16 cellular contexts compared by ENCODE assay signal in genomic region chr6:163748886-163749285, GRCh38.
DNase-seq lines count a peak whose midpoint lies in the region; ATAC-seq and TF ChIP-seq lines count a peak whose summit lies in the region.
"Had no signal": no experiment of that assay in that cellular context is flagged by ENCODE, and none has a peak within 500 bp of the region (broad histone marks: within the 10 kb centered on the region; RNA-seq: fewer than 3 reads in every experiment).

No MANE protein-coding gene starts in this region.

- H3K27ac ChIP-seq in heart left ventricle (peak overlapping the region in 10 of 12 donors; percentile 37 to 87 (median 76)), heart right ventricle (peak overlapping the region in 8 of 10 donors; percentile 27 to 87 (median 76)), right cardiac atrium (ENCODE audit: low read length) (peak overlapping the region; percentile 76), right lobe of liver (no peak overlapping the region)
- H3K27ac ChIP-seq: BLaER1 had no signal

- H3K27ac Mint-ChIP-seq in stimulated activated effector memory CD8-positive, alpha-beta T cell treated with anti-CD3 and anti-CD28 coated beads, Interleukin-12 subunit alpha, Interleukin-12 subunit beta, amount 100 ng/mL, for 72 hours = peak overlapping the region; percentile 23

- H3K4me1 ChIP-seq in heart left ventricle (peaks cover 0 to 47% (median 19%) of the 10 kb centered on the region in 12 donors), heart right ventricle (peaks cover 8 to 58% (median 25%) of the 10 kb centered on the region in 9 donors), right cardiac atrium (ENCODE audit: control insufficient read depth, insufficient read depth, low read length) (peaks cover 7% of the 10 kb centered on the region), right lobe of liver (no peaks in the 10 kb centered on the region)

- intact Hi-C loops in heart left ventricle (cut with DNase I) = loop anchor here in 8 of 10 donors (2.0 to 10.0 kb wide), 9 partner anchors 88 to 358 kb away; no protein-coding TSS in a partner anchor
- intact Hi-C loops in cardiac septum (cut with DNase I) = loop anchor here (5.0 to 10.0 kb wide), 5 partner anchors 164 to 403 kb away; no protein-coding TSS in a partner anchor
- intact Hi-C loops in heart right ventricle (cut with DNase I) = loop anchor here in 6 of 10 donors (1.0 to 10.0 kb wide), 7 partner anchors 87 to 358 kb away; no protein-coding TSS in a partner anchor
- intact Hi-C loops in right cardiac atrium (cut with DNase I) = loop anchor here in 1 of 4 donors (10.0 kb wide), 2 partner anchors 164 to 206 kb away; no protein-coding TSS in a partner anchor
- intact Hi-C loops in right lobe of liver (cut with DNase I) = no loop called here

- WGBS in heart left ventricle, 4 donors = 64 to 77% (median 72%) methylated on average over 11 to 15 of the region's 15 CpGs
- 51 to 79% methylated on average over 15 of the region's 15 CpGs for WGBS in heart right ventricle, 2 donors
- 79% methylated on average over 15 of the region's 15 CpGs for WGBS in right cardiac atrium
- WGBS in right lobe of liver (ENCODE audit: insufficient coverage, low coverage, low lambda C conversion rate, missing lambda C conversion rate) = 80% methylated on average over 3 of the region's 15 CpGs

- H3K9me3 ChIP-seq in heart left ventricle = peaks cover 0 to 5% (median 0%) of the 10 kb centered on the region in 12 donors
- H3K9me3 ChIP-seq in heart right ventricle = peaks cover 0 to 7% (median 0%) of the 10 kb centered on the region in 11 donors
- H3K9me3 ChIP-seq in right cardiac atrium (ENCODE audit: control insufficient read depth, low read length) = no peaks in the 10 kb centered on the region
- no peaks in the 10 kb centered on the region for H3K9me3 ChIP-seq in right lobe of liver
- H3K9me3 ChIP-seq: Caco-2 had no signal

- peaks cover 10% of the 10 kb centered on the region for H3K36me3 Mint-ChIP-seq in stimulated activated effector memory CD8-positive, alpha-beta T cell treated with anti-CD3 and anti-CD28 coated beads, Interleukin-12 subunit alpha, Interleukin-12 subunit beta, amount 100 ng/mL, for 72 hours

- TF ChIP-seq CTCF in heart left ventricle (IDR thresholded peaks at IDR 0.05) (no peak), heart right ventricle (IDR thresholded peaks at IDR 0.05) (no peak), right lobe of liver (IDR thresholded peaks at IDR 0.05) (no peak)

- ATAC-seq in heart left ventricle (peak in 3 of 4 donors; percentile 33 to 35 (median 34)), heart right ventricle (peak in 4 of 8 donors; percentile 14 to 43 (median 28)), right cardiac atrium (peak in 1 of 2 donors; percentile 55), GM19328 (IDR thresholded peaks at IDR 0.05; ENCODE audit: unreplicated experiment) (no peak), HG02884 (IDR thresholded peaks at IDR 0.05; ENCODE audit: unreplicated experiment) (no peak), right lobe of liver (no peak)
- ATAC-seq in stimulated activated effector memory CD8-positive, alpha-beta T cell treated with anti-CD3 and anti-CD28 coated beads, Interleukin-12 subunit alpha, Interleukin-12 subunit beta, amount 100 ng/mL, for 72 hours = no peak
- ATAC-seq: HCT116 had no signal

- H3K4me3 ChIP-seq in heart left ventricle (no peak overlapping the region), heart right ventricle (no peak overlapping the region), right cardiac atrium (ENCODE audit: low read length) (no peak overlapping the region), right lobe of liver (no peak overlapping the region)
- H3K4me3 ChIP-seq: BLaER1 had no signal

- H3K9me3 Mint-ChIP-seq in stimulated activated effector memory CD8-positive, alpha-beta T cell treated with anti-CD3 and anti-CD28 coated beads, Interleukin-12 subunit alpha, Interleukin-12 subunit beta, amount 100 ng/mL, for 72 hours = peaks cover 5% of the 10 kb centered on the region

- TF ChIP-seq POLR2A in heart left ventricle (IDR thresholded peaks at IDR 0.05) (no peak), right lobe of liver (IDR thresholded peaks at IDR 0.05) (no peak)

- H3K36me3 ChIP-seq in heart left ventricle (no peaks in the 10 kb centered on the region), heart right ventricle (no peaks in the 10 kb centered on the region), right lobe of liver (no peaks in the 10 kb centered on the region)
- H3K36me3 ChIP-seq: BLaER1 had no signal

- H3K4me3 Mint-ChIP-seq in stimulated activated effector memory CD8-positive, alpha-beta T cell treated with anti-CD3 and anti-CD28 coated beads, Interleukin-12 subunit alpha, Interleukin-12 subunit beta, amount 100 ng/mL, for 72 hours = no peak overlapping the region
- H3K4me3 Mint-ChIP-seq: CD8-positive, alpha-beta memory T cell had no signal

- DNase-seq in heart left ventricle = peak in 2 of 5 donors; percentile 31 to 64
- DNase-seq in cardiac septum (ENCODE audit: low spot score) = no peak
- DNase-seq in heart right ventricle = no peak
- peak; percentile 28 to 81 (median 67) for DNase-seq in right cardiac atrium
- DNase-seq in stimulated activated effector memory CD8-positive, alpha-beta T cell treated with anti-CD3 and anti-CD28 coated beads, Interleukin-12 subunit alpha, Interleukin-12 subunit beta, amount 100 ng/mL, for 72 hours (ENCODE audit: low spot score in 2 of 2) = peak in 1 of 2 donors; percentile 35
- no peak for DNase-seq in right lobe of liver
- DNase-seq: 8988T; AML-193; Caco-2; CD8-positive, alpha-beta memory T cell; DND-41; GDM1 had no signal

- peaks cover 25% of the 10 kb centered on the region for H3K4me1 Mint-ChIP-seq in stimulated activated effector memory CD8-positive, alpha-beta T cell treated with anti-CD3 and anti-CD28 coated beads, Interleukin-12 subunit alpha, Interleukin-12 subunit beta, amount 100 ng/mL, for 72 hours

- no peaks in the 10 kb centered on the region for H3K27me3 ChIP-seq in heart left ventricle
- H3K27me3 ChIP-seq in heart right ventricle = no peaks in the 10 kb centered on the region
- H3K27me3 ChIP-seq in right cardiac atrium (ENCODE audit: control insufficient read depth, insufficient read depth) = no peaks in the 10 kb centered on the region
- no peaks in the 10 kb centered on the region for H3K27me3 ChIP-seq in right lobe of liver

Comparison
In these comparisons a context has a peak if more than half of its experiments do, and no peak if none do; other contexts are left out.
1. DNase-seq: peak in right cardiac atrium (3 of 3); none in cardiac septum (single experiment), heart right ventricle (0 of 2) and right lobe of liver (0 of 3).
2. ATAC-seq: peak in heart left ventricle (3 of 4); none in stimulated activated effector memory CD8-positive, alpha-beta T cell treated with anti-CD3 and anti-CD28 coated beads, Interleukin-12 subunit alpha, Interleukin-12 subunit beta, amount 100 ng/mL, for 72 hours (single experiment), GM19328 (single experiment), HG02884 (single experiment) and right lobe of liver (0 of 4).
3. H3K27ac ChIP-seq: peak in heart left ventricle (10 of 12), heart right ventricle (8 of 10) and right cardiac atrium (single experiment); none in right lobe of liver (0 of 3).
4. intact Hi-C loops: an anchor here in heart left ventricle (2.0 to 10.0 kb wide), cardiac septum (5.0 to 10.0 kb wide) and heart right ventricle (1.0 to 10.0 kb wide); none called in right lobe of liver.